ENCODE assay signal across 8 cellular contexts in the genomic region with DNA sequence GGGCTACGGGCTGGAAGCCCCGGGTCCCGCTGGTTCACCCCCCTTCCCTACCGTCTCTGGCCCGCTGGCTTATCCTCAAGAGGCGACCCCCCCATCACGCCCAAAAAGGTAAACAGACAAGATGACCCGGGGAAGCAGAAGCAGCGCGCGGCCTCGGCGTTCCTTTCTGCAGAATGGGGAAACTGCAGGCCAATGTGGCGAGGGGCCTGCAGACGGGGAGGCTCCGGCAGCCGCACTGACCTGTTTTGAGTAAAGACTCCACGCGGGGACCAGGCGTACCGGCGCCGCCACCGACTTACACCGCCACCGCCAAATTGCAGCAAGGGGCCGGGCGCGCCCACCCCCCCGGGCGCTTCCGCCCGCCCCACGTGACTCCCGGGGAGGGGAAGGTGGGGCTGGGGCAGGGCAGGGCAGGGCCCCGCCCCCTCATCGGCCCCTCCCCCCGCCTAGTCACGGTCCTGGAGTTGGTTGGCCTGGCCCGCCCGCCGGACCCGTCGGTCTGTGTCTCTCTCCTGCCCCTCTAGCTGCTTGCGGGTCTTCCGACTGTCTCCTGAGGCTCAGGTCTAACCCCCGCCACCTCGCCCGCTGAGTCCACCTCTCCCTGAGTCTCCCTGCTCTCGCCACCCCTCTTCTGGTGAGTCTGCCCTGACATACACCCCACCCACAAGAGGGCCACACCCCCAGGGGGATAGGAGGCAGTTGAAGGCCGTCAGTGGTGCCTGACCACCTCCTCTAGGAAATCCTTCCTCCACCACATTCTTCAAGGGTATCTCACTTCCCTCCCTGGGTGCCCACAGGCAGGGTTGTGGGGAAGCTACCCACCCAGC. TPM values are rescaled to one million over a fixed set of nuclear protein-coding genes. Genes with fewer than 3 reads are reported as not detected.
DNase-seq lines count a peak whose midpoint lies in the region; ATAC-seq and TF ChIP-seq lines count a peak whose summit lies in the region.

ARAP1 (minus strand) TSS at position 321 of the 827 bp plus-strand sequence. CDS start 25,280 bp downstream, outside the sequence.

- H3K4me1 ChIP-seq in endodermal cell (ENCODE audit: control insufficient read depth, insufficient read depth, low read length) = peaks cover 6% of the 10 kb centered on the region

- H3K27ac ChIP-seq in endodermal cell (ENCODE audit: low read depth, low read length) = no peak within 1 kb of the TSS

- WGBS in endodermal cell (ENCODE audit: insufficient coverage in 1 of 2, insufficient read length in 1 of 2), 2 experiments = 2 to 10% methylated on average over 7 to 51 of the region's 51 CpGs

- peaks cover 14% of the 10 kb centered on the region for H3K4me1 Mint-ChIP-seq in endodermal cell

- H3K4me3 Mint-ChIP-seq in endodermal cell = peak within 1 kb of the TSS; percentile 83

- DNase-seq in SIG-M5 treated with dmso at 0.1 percent for 504 hours (lab: John Stamatoyannopoulos, UW; ENCODE audit: unreplicated experiment) = peak; percentile 76
- DNase-seq in SIG-M5 (lab: John Stamatoyannopoulos, UW) = no peak
- DNase-seq in NOMO-1 (lab: John Stamatoyannopoulos, UW; ENCODE audit: unreplicated experiment in 2 of 2) = peak; percentile 64 to 83
- peak; percentile 40 to 54 (median 48) for DNase-seq in activated CD8-positive, alpha-beta memory T cell treated with anti-CD3 and anti-CD28 coated beads for 48 hours (ENCODE audit: low read depth in 2 of 3, low spot score in 2 of 3)
- DNase-seq in endodermal cell = peak; percentile 94
- no peak for DNase-seq in mesenteric fat pad (ENCODE audit: low spot score)
- peak; percentile 47 for DNase-seq in stimulated activated CD8-positive, alpha-beta memory T cell treated with anti-CD3 and anti-CD28 coated beads, Interleukin-15, amount 100 ng/mL, for 24 hours (ENCODE audit: low read depth)

- H3K36me3 ChIP-seq in endodermal cell (ENCODE audit: control insufficient read depth, insufficient read depth, low read length) = no peaks in the 10 kb centered on the region

- H3K27me3 Mint-ChIP-seq in endodermal cell (ENCODE audit: insufficient read depth) = peaks cover 26% of the 10 kb centered on the region

- peak; percentile 61 for ATAC-seq in HG03135 (IDR thresholded peaks at IDR 0.05; ENCODE audit: unreplicated experiment)

- no peaks in the 10 kb centered on the region for H3K9me3 Mint-ChIP-seq in endodermal cell

- H3K9me3 ChIP-seq in endodermal cell (ENCODE audit: control insufficient read depth, low read length) = no peaks in the 10 kb centered on the region

- H3K9ac ChIP-seq in endodermal cell (ENCODE audit: extremely low read depth, low read length, poor library complexity, severe bottlenecking) = peak within 1 kb of the TSS; percentile 57

- no peak for TF ChIP-seq CTCF in endodermal cell (conservative IDR thresholded peaks at IDR 0.05)

- peak within 1 kb of the TSS; percentile 89 for H3K4me3 ChIP-seq in endodermal cell (ENCODE audit: low read length)

- peak within 1 kb of the TSS; percentile 95 for H3K27ac Mint-ChIP-seq in endodermal cell

- H3K36me3 Mint-ChIP-seq in endodermal cell (ENCODE audit: low read depth) = peaks cover 25% of the 10 kb centered on the region

- H3K27me3 ChIP-seq in endodermal cell (ENCODE audit: control insufficient read depth, insufficient read depth, low read length, poor library complexity, severe bottlenecking) = no peaks in the 10 kb centered on the region

RNA-seq across cellular contexts. Expression of gene ARAP1, which starts in this region (rescaled TPM):
- total RNA-seq in endodermal cell (10 to 100 TPM; 74.4 to 88.3 TPM), mesenteric fat pad (80.6 TPM)
- polyA plus RNA-seq in endodermal cell (2013, experiment 1 of 2) = 33.5 TPM
- 27.9 TPM for polyA plus RNA-seq in endodermal cell (2013, experiment 2 of 2)

Comparison
In these comparisons a context has a peak if more than half of its experiments do, and no peak if none do; other contexts are left out.
1. DNase-seq: peak in SIG-M5 treated with dmso at 0.1 percent for 504 hours (single experiment), NOMO-1 (2 of 2), activated CD8-positive, alpha-beta memory T cell treated with anti-CD3 and anti-CD28 coated beads for 48 hours (3 of 3), endodermal cell (single experiment) and stimulated activated CD8-positive, alpha-beta memory T cell treated with anti-CD3 and anti-CD28 coated beads, Interleukin-15, amount 100 ng/mL, for 24 hours (single experiment); none in SIG-M5 (single experiment) and mesenteric fat pad (single experiment).